8 cellular contexts compared by ENCODE assay signal in the genomic region with DNA sequence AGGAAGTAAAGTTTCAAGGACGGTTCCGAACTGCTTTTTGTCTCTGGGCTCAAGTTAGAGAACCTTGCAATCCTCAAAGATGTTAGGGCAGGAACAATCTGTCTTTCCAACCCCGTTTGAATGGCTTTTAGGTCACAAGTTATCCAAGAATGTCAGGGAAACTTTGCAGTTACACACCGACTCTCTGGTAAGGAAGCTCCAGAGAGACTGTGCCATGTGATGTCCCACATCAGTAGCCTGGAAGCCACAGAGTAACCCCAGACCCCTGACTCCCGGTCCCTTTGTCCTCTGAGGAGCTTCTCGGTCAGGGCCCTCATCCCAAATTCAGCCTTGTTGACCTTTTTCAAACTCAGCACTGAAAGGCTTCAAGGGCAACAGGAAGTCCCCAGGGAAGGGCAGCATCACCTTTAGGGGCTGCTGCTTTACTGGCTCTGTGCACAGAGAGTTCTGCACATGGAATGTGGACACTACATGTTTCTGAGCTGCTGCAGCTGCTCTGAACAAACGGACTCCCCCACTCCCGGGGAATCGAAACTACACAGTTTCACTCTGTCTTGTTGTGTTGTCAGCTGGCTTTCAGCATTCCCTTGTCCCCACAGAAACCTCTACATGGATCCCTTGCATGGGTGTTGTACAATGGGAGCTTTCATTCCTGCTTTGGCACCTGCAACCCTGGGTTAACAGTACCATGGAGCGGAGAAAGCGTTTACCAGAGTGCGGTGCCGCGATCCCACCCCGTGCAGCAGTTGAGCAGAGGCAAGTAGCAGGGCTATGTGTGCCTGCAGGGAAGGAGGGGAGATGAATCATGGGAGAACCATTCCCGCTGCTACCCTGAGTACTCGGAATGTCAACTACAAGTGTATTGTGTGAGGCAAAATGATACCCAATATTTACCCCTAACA.
DNase-seq lines count a peak whose midpoint lies in the region; ATAC-seq and TF ChIP-seq lines count a peak whose summit lies in the region.
"Had no signal": no experiment of that assay in that cellular context is flagged by ENCODE, and none has a peak within 500 bp of the region (broad histone marks: within the 10 kb centered on the region; RNA-seq: fewer than 3 reads in every experiment).

No MANE protein-coding gene starts in this region.

- no peaks in the 10 kb centered on the region for H3K27me3 ChIP-seq in liver (ENCODE audit: control insufficient read depth in 4 of 4, insufficient read depth in 4 of 4, low read length in 3 of 4)
- no peaks in the 10 kb centered on the region for H3K27me3 ChIP-seq in tibial nerve

- H3K9me3 ChIP-seq in liver (ENCODE audit: control insufficient read depth in 4 of 4, low read length in 3 of 4): no peaks in the 10 kb centered on the region
- no peaks in the 10 kb centered on the region for H3K9me3 ChIP-seq in tibial nerve

- 77% methylated on average over 17 of the region's 17 CpGs for WGBS in liver
- 23 to 35% methylated on average over 15 to 17 of the region's 17 CpGs for WGBS in tibial nerve, 2 donors

- H3K36me3 ChIP-seq in liver (ENCODE audit: control insufficient read depth in 4 of 4, insufficient read depth in 3 of 4, low read depth in 1 of 4, low read length in 3 of 4): no peaks in the 10 kb centered on the region
- no peaks in the 10 kb centered on the region for H3K36me3 ChIP-seq in tibial nerve

- TF ChIP-seq CTCF in liver (IDR thresholded peaks at IDR 0.05; ENCODE audit: low read depth, low read length, missing input control) (no peak), tibial nerve (IDR thresholded peaks at IDR 0.05) (no peak)

- peak overlapping the region; percentile 42 for H3K27ac ChIP-seq in caudate nucleus (ENCODE audit: low read depth, low read length)
- peak overlapping the region in 1 of 2 donors; percentile 1 for H3K27ac ChIP-seq in liver (ENCODE audit: low read depth in 1 of 2, low read length in 2 of 2)
- H3K27ac ChIP-seq in tibial nerve: peak overlapping the region; percentile 39 to 92 (median 73)

- no peaks in the 10 kb centered on the region for H3K4me1 ChIP-seq in liver (ENCODE audit: control insufficient read depth in 4 of 4, insufficient read depth in 4 of 4, low read length in 3 of 4)
- peaks cover 0 to 31% (median 8%) of the 10 kb centered on the region in 4 donors for H3K4me1 ChIP-seq in tibial nerve

- no peak for TF ChIP-seq POLR2A in tibial nerve (IDR thresholded peaks at IDR 0.05)

- no peak for ATAC-seq in HG03280 (IDR thresholded peaks at IDR 0.05; ENCODE audit: unreplicated experiment)
- ATAC-seq in GM21737 (IDR thresholded peaks at IDR 0.05; ENCODE audit: unreplicated experiment): no peak

- DNase-seq in LHCN-M2 (ENCODE audit: low read depth) (peak; percentile 98), caudate nucleus (lab: John Stamatoyannopoulos, UW) (peak in 26 of 61 donors; percentile 1 to 49 (median 18)), tibial nerve (ENCODE audit: low spot score in 2 of 2) (no peak)
- no peak for DNase-seq in stimulated activated CD4-positive, alpha-beta T cell treated with anti-CD3 and anti-CD28 coated beads, Interleukin-12 subunit alpha, Interleukin-12 subunit beta, amount 100 ng/mL, for 4 hours
- DNase-seq: activated CD4-positive, alpha-beta T cell treated with anti-CD3 and anti-CD28 coated beads for 4 hours had no signal

- no peak for TF ChIP-seq RAD21 in liver (IDR thresholded peaks at IDR 0.05)

- no peak overlapping the region for H3K9ac ChIP-seq in liver (ENCODE audit: low read depth in 1 of 2, low read length in 2 of 2)

- no peak overlapping the region for H3K4me3 ChIP-seq in liver (ENCODE audit: low read depth in 1 of 3, low read length in 3 of 3)
- H3K4me3 ChIP-seq in tibial nerve: peak overlapping the region; percentile 16 to 40 (median 24)

- peak in 1 of 2 donors; percentile 34 for TF ChIP-seq EP300 in tibial nerve (IDR thresholded peaks at IDR 0.05)

TF ChIP-seq in liver, 16 proteins besides CTCF, POLR2A, EP300 and RAD21:
- peak; percentile 67 for TF ChIP-seq NR2F2 (IDR thresholded peaks at IDR 0.05)
- TF ChIP-seq ZBTB33 (IDR thresholded peaks at IDR 0.05): no peak
- TF ChIP-seq RXRA (IDR thresholded peaks at IDR 0.05): peak in 1 of 2 donors; percentile 5
- no peak for TF ChIP-seq FOXA2 (IDR thresholded peaks at IDR 0.05)
TF ChIP-seq in liver: peak in this region for 2.

Comparison
In these comparisons a context has a peak if more than half of its experiments do, and no peak if none do; other contexts are left out.
1. H3K4me3 ChIP-seq: peak in tibial nerve (4 of 4); none in liver (0 of 3).